In the genomic region with DNA sequence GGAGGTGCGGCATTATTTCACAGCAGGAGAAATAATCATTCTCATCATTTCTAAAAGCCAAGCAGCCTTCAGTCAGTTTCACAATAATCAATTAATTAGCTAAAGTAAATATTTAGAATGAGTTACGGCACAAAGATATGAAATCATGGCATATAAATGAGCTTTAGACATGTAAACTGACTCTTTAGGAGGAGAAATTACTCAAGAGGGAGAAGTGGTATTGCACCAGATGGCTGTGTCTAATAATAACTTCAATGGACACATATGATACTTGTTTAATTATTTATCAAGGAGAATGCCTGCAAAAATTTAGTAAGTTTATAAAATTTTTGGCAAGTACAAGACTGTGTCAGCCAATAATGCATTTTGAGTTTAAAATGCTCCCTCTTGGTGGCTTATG, we compare ENCODE assay signal across 18 cellular contexts.
DNase-seq lines count a peak whose midpoint lies in the region; ATAC-seq and TF ChIP-seq lines count a peak whose summit lies in the region.
"Had no signal": no experiment of that assay in that cellular context is flagged by ENCODE, and none has a peak within 500 bp of the region (broad histone marks: within the 10 kb centered on the region; RNA-seq: fewer than 3 reads in every experiment).

No MANE protein-coding gene starts in this region.

- H4K8ac ChIP-seq in mesenchymal stem cell (ENCODE audit: low read length): no peak overlapping the region

- H3K36me3 ChIP-seq in mesenchymal stem cell (ENCODE audit: control insufficient read depth in 1 of 2, insufficient read depth in 2 of 2, low read depth in 1 of 2, low read length in 2 of 2): no peaks in the 10 kb centered on the region
- H3K36me3 ChIP-seq in sigmoid colon: no peaks in the 10 kb centered on the region
- H3K36me3 ChIP-seq: brain microvascular endothelial cell, WERI-Rb-1 had no signal

- H2AK5ac ChIP-seq in mesenchymal stem cell (ENCODE audit: low read length, severe bottlenecking): peak overlapping the region; percentile 80

- H4K91ac ChIP-seq in mesenchymal stem cell (ENCODE audit: low read length): no peak overlapping the region

- no peak overlapping the region for H2BK120ac ChIP-seq in mesenchymal stem cell (ENCODE audit: low read depth, low read length)

- no peaks in the 10 kb centered on the region for H3K9me3 ChIP-seq in mesenchymal stem cell (ENCODE audit: control insufficient read depth, low read length)
- H3K9me3 ChIP-seq in sigmoid colon: no peaks in the 10 kb centered on the region

- no peak for TF ChIP-seq EP300 in sigmoid colon (IDR thresholded peaks at IDR 0.05)

- H3K18ac ChIP-seq in mesenchymal stem cell (ENCODE audit: low read depth in 1 of 2, low read length in 2 of 2): no peak overlapping the region

- peak; percentile 6 for ATAC-seq in HG03095 (IDR thresholded peaks at IDR 0.05; ENCODE audit: unreplicated experiment)
- ATAC-seq in HG03571 (IDR thresholded peaks at IDR 0.05; ENCODE audit: unreplicated experiment): no peak
- ATAC-seq: sciatic nerve had no signal

- H3K27me3 ChIP-seq in mesenchymal stem cell (ENCODE audit: control insufficient read depth in 1 of 2, insufficient read depth in 1 of 2, low read length in 2 of 2) (no peaks in the 10 kb centered on the region), sigmoid colon (no peaks in the 10 kb centered on the region)
- H3K27me3 ChIP-seq: brain microvascular endothelial cell had no signal

- no peak overlapping the region for H3K27ac ChIP-seq in mesenchymal stem cell (ENCODE audit: low read length, poor library complexity, severe bottlenecking)
- H3K27ac ChIP-seq in sigmoid colon: no peak overlapping the region
- H3K27ac ChIP-seq: 22Rv1, brain microvascular endothelial cell, HL-60, WERI-Rb-1 had no signal

- H3K4me3 ChIP-seq in mesenchymal stem cell (ENCODE audit: insufficient read depth in 1 of 2, low read depth in 1 of 2, low read length in 2 of 2) (no peak overlapping the region), sigmoid colon (no peak overlapping the region)

- peak; percentile 4 for DNase-seq in NCI-H1092 treated with DMSO at 0.1 percent for 48 hours (lab: John Stamatoyannopoulos, UW)
- no peak for DNase-seq in NCI-H1092 (lab: John Stamatoyannopoulos, UW)
- peak; percentile 90 for DNase-seq in NCI-H748 treated with DMSO at 0.1 percent for 48 hours (lab: John Stamatoyannopoulos, UW)
- peak; percentile 57 for DNase-seq in mesenchymal stem cell
- DNase-seq in sigmoid colon: no peak
- DNase-seq in NCI-H2196 (lab: John Stamatoyannopoulos, UW; ENCODE audit: unreplicated experiment): no peak
- DNase-seq: activated naive CD4-positive, alpha-beta T cell treated with anti-CD3 and anti-CD28 coated beads for 36 hours; brain microvascular endothelial cell; CD4-positive, CD25-positive, alpha-beta regulatory T cell; effector CD8-positive, alpha-beta T cell; mesendoderm; stimulated activated CD4-positive, alpha-beta T cell treated with anti-CD3 and anti-CD28 coated beads, Interleukin-4, amount 100 ng/mL, for 4 hours; WERI-Rb-1 had no signal

- no peak overlapping the region for H3K14ac ChIP-seq in mesenchymal stem cell (ENCODE audit: low read length in 2 of 2)

- H3K4me1 ChIP-seq in mesenchymal stem cell (ENCODE audit: control insufficient read depth, insufficient read depth, low read depth, low read length): peaks cover 1% of the 10 kb centered on the region
- H3K4me1 ChIP-seq in sigmoid colon: peaks cover 0 to 20% (median 6%) of the 10 kb centered on the region in 4 donors

- no peak overlapping the region for H2BK12ac ChIP-seq in mesenchymal stem cell (ENCODE audit: low read length in 2 of 2)

- no peak overlapping the region for H2AFZ ChIP-seq in mesenchymal stem cell (ENCODE audit: low read depth, low read length)

- H3K79me1 ChIP-seq in mesenchymal stem cell (replicated peaks; ENCODE audit: low read length, poor library complexity, severe bottlenecking): no peaks in the 10 kb centered on the region

- H2BK15ac ChIP-seq in mesenchymal stem cell (ENCODE audit: low read depth, poor library complexity, severe bottlenecking): no peak overlapping the region

- no peak overlapping the region for H3K4me2 ChIP-seq in mesenchymal stem cell (ENCODE audit: low read length, poor library complexity, severe bottlenecking)

- no peak for TF ChIP-seq CTCF in sigmoid colon (IDR thresholded peaks at IDR 0.05)

- no peak overlapping the region for H3K4ac ChIP-seq in mesenchymal stem cell (ENCODE audit: low read depth in 1 of 2, low read length in 2 of 2)

- TF ChIP-seq POLR2A in sigmoid colon (IDR thresholded peaks at IDR 0.05): no peak

- H3K23ac ChIP-seq in mesenchymal stem cell (ENCODE audit: low read length in 2 of 2): no peak overlapping the region

- no peak overlapping the region for H2BK5ac ChIP-seq in mesenchymal stem cell (ENCODE audit: low read depth, low read length, poor library complexity, severe bottlenecking)

- intact Hi-C loops in sigmoid colon (cut with DNase I): no loop called here

- 57% methylated on average over 1 of the region's 2 CpGs for WGBS in mesenchymal stem cell
- 72 to 77% methylated on average over 2 of the region's 2 CpGs for WGBS in sigmoid colon, 2 donors

- H3K9ac ChIP-seq in mesenchymal stem cell (ENCODE audit: low read length): no peak overlapping the region

Comparison
In these comparisons a context has a peak if more than half of its experiments do, and no peak if none do; other contexts are left out.
1. DNase-seq: peak in NCI-H1092 treated with DMSO at 0.1 percent for 48 hours (single experiment), NCI-H748 treated with DMSO at 0.1 percent for 48 hours (single experiment) and mesenchymal stem cell (single experiment); none in NCI-H1092 (single experiment), sigmoid colon (single experiment) and NCI-H2196 (single experiment).